In genomic region chr5:150532996-150533395, GRCh38 we compare ENCODE assay signal across 20 cellular contexts.
"Had no signal": no experiment of that assay in that cellular context is flagged by ENCODE, and none has a peak within 500 bp of the region (broad histone marks: within the 10 kb centered on the region; RNA-seq: fewer than 3 reads in every experiment).

No MANE protein-coding gene starts in this region.

- H3K4me1 Mint-ChIP-seq: activated CD8-positive, alpha-beta memory T cell treated with anti-CD3 and anti-CD28 coated beads, Interleukin-2, amount 10 ng/mL, durations not matched to agents 7 days and 5 days; natural killer cell; stimulated activated effector memory CD8-positive, alpha-beta T cell treated with anti-CD3 and anti-CD28 coated beads, Interleukin-12 subunit alpha, Interleukin-12 subunit beta, amount 100 ng/mL, for 72 hours; T-helper 17 cell had no signal

- H3K27ac Mint-ChIP-seq: activated CD8-positive, alpha-beta memory T cell treated with anti-CD3 and anti-CD28 coated beads, Interleukin-2, amount 10 ng/mL, durations not matched to agents 7 days and 5 days; natural killer cell; stimulated activated effector memory CD8-positive, alpha-beta T cell treated with anti-CD3 and anti-CD28 coated beads, Interleukin-12 subunit alpha, Interleukin-12 subunit beta, amount 100 ng/mL, for 72 hours; T-helper 17 cell had no signal

- H3K27me3 ChIP-seq: sigmoid colon, tibial artery had no signal

- H3K9me3 Mint-ChIP-seq: activated T-cell treated with anti-CD3 and anti-CD28 coated beads, Interleukin-2, amount 50 U/mL, for 4 hours; natural killer cell; stimulated activated effector memory CD8-positive, alpha-beta T cell treated with anti-CD3 and anti-CD28 coated beads, Interleukin-12 subunit alpha, Interleukin-12 subunit beta, amount 100 ng/mL, for 72 hours had no signal

- H3K36me3 Mint-ChIP-seq: activated CD8-positive, alpha-beta memory T cell treated with anti-CD3 and anti-CD28 coated beads, Interleukin-2, amount 10 ng/mL, durations not matched to agents 7 days and 5 days; natural killer cell; stimulated activated effector memory CD8-positive, alpha-beta T cell treated with anti-CD3 and anti-CD28 coated beads, Interleukin-12 subunit alpha, Interleukin-12 subunit beta, amount 100 ng/mL, for 72 hours had no signal

- ATAC-seq: activated CD8-positive, alpha-beta memory T cell treated with anti-CD3 and anti-CD28 coated beads, Interleukin-2, amount 10 ng/mL, durations not matched to agents 7 days and 5 days; activated T-cell treated with anti-CD3 and anti-CD28 coated beads, Interleukin-2, amount 50 U/mL, for 4 hours; natural killer cell; psoas muscle; stimulated activated effector memory CD8-positive, alpha-beta T cell treated with anti-CD3 and anti-CD28 coated beads, Interleukin-12 subunit alpha, Interleukin-12 subunit beta, amount 100 ng/mL, for 72 hours; T-helper 17 cell had no signal

- H3K9me3 ChIP-seq: psoas muscle, sigmoid colon, tibial artery had no signal

- FAIRE-seq: colon had no signal

- DNase-seq: activated CD4-positive, alpha-beta T cell treated with anti-CD3 and anti-CD28 coated beads, Interleukin-2, amount 50 U/mL, for 48 hours; activated CD8-positive, alpha-beta memory T cell treated with anti-CD3 and anti-CD28 coated beads, Interleukin-2, amount 10 ng/mL, durations not matched to agents 7 days and 5 days; activated effector memory CD4-positive, alpha-beta T cell treated with Interleukin-2 at 50 U/mL for 16 hours; activated naive CD4-positive, alpha-beta T cell treated with anti-CD3 and anti-CD28 coated beads, Interleukin-2, amount 50 U/mL, for 16 hours; activated T-cell treated with anti-CD3 and anti-CD28 coated beads, Interleukin-2, amount 50 U/mL, for 4 hours; caudate nucleus; effector CD4-positive, alpha-beta T cell; foreskin melanocyte; left cardiac atrium; mammary epithelial cell; natural killer cell; psoas muscle; sigmoid colon; stimulated activated CD4-positive, alpha-beta T cell treated with anti-CD3 and anti-CD28 coated beads, Interleukin-12 subunit alpha, Interleukin-12 subunit beta, amount 100 ng/mL, for 4 hours; stimulated activated CD4-positive, alpha-beta T cell treated with anti-CD3 and anti-CD28 coated beads, Interleukin-2, amount 100 ng/mL, for 24 hours; T-helper 17 cell; tibial artery; WERI-Rb-1 had no signal

- H3K4me3 Mint-ChIP-seq: activated CD8-positive, alpha-beta memory T cell treated with anti-CD3 and anti-CD28 coated beads, Interleukin-2, amount 10 ng/mL, durations not matched to agents 7 days and 5 days; activated T-cell treated with anti-CD3 and anti-CD28 coated beads, Interleukin-2, amount 50 U/mL, for 4 hours; natural killer cell; stimulated activated effector memory CD8-positive, alpha-beta T cell treated with anti-CD3 and anti-CD28 coated beads, Interleukin-12 subunit alpha, Interleukin-12 subunit beta, amount 100 ng/mL, for 72 hours; T-helper 17 cell had no signal

- H3K4me3 ChIP-seq: psoas muscle, sigmoid colon, tibial artery had no signal

- H3K27ac ChIP-seq: psoas muscle, tibial artery, WERI-Rb-1 had no signal
